In the genomic region with DNA sequence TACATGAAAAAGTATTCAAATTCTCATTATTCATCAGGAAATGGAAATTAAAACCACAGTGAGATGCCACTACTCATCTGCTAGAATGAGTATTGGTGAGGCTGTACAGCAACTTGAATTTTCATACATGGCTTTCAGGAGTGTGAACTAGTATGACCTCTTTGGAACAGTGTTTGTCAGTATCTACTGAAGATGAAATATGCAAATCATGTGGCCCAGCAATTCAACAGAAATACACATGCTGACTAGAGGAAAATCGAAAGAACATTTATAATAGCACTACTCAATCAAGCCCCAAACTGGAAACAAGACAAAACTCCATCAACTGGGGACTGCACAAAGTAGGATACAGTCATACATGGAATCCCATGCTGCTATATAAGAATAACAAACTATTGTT, we compare ENCODE assay signal across 10 cellular contexts.
A peak's percentile ranks its signal among the peaks of the same experiment; 100 is the strongest.
DNase-seq lines count a peak whose midpoint lies in the region; ATAC-seq lines count a peak whose summit lies in the region.
"Had no signal": no experiment of that assay in that cellular context is flagged by ENCODE, and none has a peak within 500 bp of the region (broad histone marks: within the 10 kb centered on the region; RNA-seq: fewer than 3 reads in every experiment).

No MANE protein-coding gene starts in this region.

- DNase-seq in NCI-H1092 treated with DMSO at 0.1 percent for 48 hours (lab: John Stamatoyannopoulos, UW) (no peak), LoVo (ENCODE audit: low spot score) (no peak), SKM-1 treated with dmso at 0.1 percent for 144 hours (lab: John Stamatoyannopoulos, UW; ENCODE audit: unreplicated experiment) (no peak)
- no peak for DNase-seq in stimulated activated CD4-positive, alpha-beta T cell treated with anti-CD3 and anti-CD28 coated beads, Interleukin-12 subunit alpha, Interleukin-12 subunit beta, amount 100 ng/mL, for 4 hours
- DNase-seq: cerebellar nuclear complex, NCI-H1105 treated with DMSO at 0.1 percent for 48 hours had no signal

- ATAC-seq in GM18498 (IDR thresholded peaks at IDR 0.05; ENCODE audit: unreplicated experiment) (peak; percentile 97), GM19328 (IDR thresholded peaks at IDR 0.05; ENCODE audit: unreplicated experiment) (peak; percentile 86), HG02759 (IDR thresholded peaks at IDR 0.05; ENCODE audit: unreplicated experiment) (peak; percentile 88), HG03442 (IDR thresholded peaks at IDR 0.05; ENCODE audit: unreplicated experiment) (peak; percentile 98)
